In genomic region chr7:143434660-143435059, GRCh38 we compare ENCODE assay signal across 13 cellular contexts. TPM values are rescaled to one million over a fixed set of nuclear protein-coding genes. Genes with fewer than 3 reads are reported as not detected.
A peak's percentile ranks its signal among the peaks of the same experiment; 100 is the strongest.
DNase-seq lines count a peak whose midpoint lies in the region; ATAC-seq, FAIRE-seq and TF ChIP-seq lines count a peak whose summit lies in the region.
"Had no signal": no experiment of that assay in that cellular context is flagged by ENCODE, and none has a peak within 500 bp of the region (broad histone marks: within the 10 kb centered on the region; RNA-seq: fewer than 3 reads in every experiment).

No MANE protein-coding gene starts in this region.

- H3K9me3 ChIP-seq in breast epithelium: no peaks in the 10 kb centered on the region
- H3K9me3 ChIP-seq in keratinocyte (ENCODE audit: control insufficient read depth, low read depth, low read length): no peaks in the 10 kb centered on the region
- H3K9me3 ChIP-seq in hepatocyte (ENCODE audit: low read depth): no peaks in the 10 kb centered on the region
- H3K9me3 ChIP-seq: BLaER1 treated with 17β-estradiol and CSF1 and Interleukin-3, amounts not matched to agents 10 nM and 100 nM had no signal

- H3K9me1 ChIP-seq in keratinocyte (ENCODE audit: control insufficient read depth, extremely low read depth, insufficient read depth, low read length): no peaks in the 10 kb centered on the region

- H4K20me1 ChIP-seq in keratinocyte (ENCODE audit: control insufficient read depth, extremely low read depth, insufficient read depth, low read length) (no peaks in the 10 kb centered on the region), hepatocyte (ENCODE audit: insufficient read depth, poor library complexity, severe bottlenecking) (no peaks in the 10 kb centered on the region)
- H4K20me1 ChIP-seq: BLaER1 treated with 17β-estradiol and CSF1 and Interleukin-3, amounts not matched to agents 10 nM and 100 nM had no signal

- H3K4me3 ChIP-seq in breast epithelium: no peak overlapping the region
- H3K4me3 ChIP-seq in keratinocyte (ENCODE audit: control insufficient read depth in 2 of 3, extremely low read depth in 1 of 3, insufficient read depth in 2 of 3, low read depth in 1 of 3, low read length in 3 of 3): peak overlapping the region in 2 of 3 experiments; percentile 16 to 40
- no peak overlapping the region for H3K4me3 ChIP-seq in hepatocyte
- H3K4me3 ChIP-seq: BLaER1 treated with 17β-estradiol and CSF1 and Interleukin-3, amounts not matched to agents 10 nM and 100 nM had no signal

- peak; percentile 93 for FAIRE-seq in keratinocyte (lab: Jason Lieb, UNC)
- FAIRE-seq: kidney had no signal

- H3K9me2 ChIP-seq in hepatocyte (replicated peaks; ENCODE audit: insufficient read depth): no peaks in the 10 kb centered on the region

- no peak for TF ChIP-seq POLR2A in breast epithelium (IDR thresholded peaks at IDR 0.05)

- peak overlapping the region; percentile 46 for H3K9ac ChIP-seq in keratinocyte (ENCODE audit: control insufficient read depth, extremely low read depth, insufficient read depth, low read length)
- H3K9ac ChIP-seq: BLaER1 treated with 17β-estradiol and CSF1 and Interleukin-3, amounts not matched to agents 10 nM and 100 nM had no signal

- H3K79me2 ChIP-seq in keratinocyte (ENCODE audit: control insufficient read depth, insufficient read depth, low read length) (no peaks in the 10 kb centered on the region), hepatocyte (no peaks in the 10 kb centered on the region)

- H3K36me3 ChIP-seq in breast epithelium (no peaks in the 10 kb centered on the region), keratinocyte (ENCODE audit: control insufficient read depth in 2 of 2, extremely low read depth in 1 of 2, insufficient read depth in 2 of 2, low read length in 2 of 2) (no peaks in the 10 kb centered on the region), hepatocyte (replicated peaks; ENCODE audit: insufficient read depth, low read depth) (no peaks in the 10 kb centered on the region)
- H3K36me3 ChIP-seq: BLaER1 treated with 17β-estradiol and CSF1 and Interleukin-3, amounts not matched to agents 10 nM and 100 nM had no signal

- 96% methylated on average over 9 of the region's 9 CpGs for WGBS in hepatocyte (ENCODE audit: low lambda C conversion rate, missing lambda C conversion rate)

- intact Hi-C loops in breast epithelium (cut with DNase I; ENCODE audit: low total_unique reads): no loop called here

- no peak for ATAC-seq in GM18868 (IDR thresholded peaks at IDR 0.05; ENCODE audit: unreplicated experiment)
- no peak for ATAC-seq in omental fat pad (ENCODE audit: low FRiP score)
- ATAC-seq: stimulated activated naive CD8-positive, alpha-beta T cell treated with anti-CD3 and anti-CD28 coated beads, Interleukin-15, amount 100 ng/mL, for 72 hours had no signal

- H3K4me2 ChIP-seq in keratinocyte (ENCODE audit: control insufficient read depth, extremely low read depth, insufficient read depth, low read depth, low read length) (peak overlapping the region; percentile 85), hepatocyte (no peak overlapping the region)
- H3K4me2 ChIP-seq: BLaER1 treated with 17β-estradiol and CSF1 and Interleukin-3, amounts not matched to agents 10 nM and 100 nM had no signal

- DNase-seq in GOT3 (lab: John Stamatoyannopoulos, UW) (peak; percentile 20), breast epithelium (ENCODE audit: low spot score in 2 of 2) (peak; percentile 72 to 80), keratinocyte (ENCODE audit: low read depth, low spot score) (peak; percentile 71), putamen (ENCODE audit: low spot score) (no peak), hepatocyte (ENCODE audit: low spot score) (no peak), omental fat pad (ENCODE audit: low spot score) (no peak)
- DNase-seq: kidney; NCI-H1417 treated with DMSO at 0.1 percent for 48 hours; stimulated activated CD4-positive, alpha-beta T cell treated with anti-CD3 and anti-CD28 coated beads, Interleukin-4, amount 100 ng/mL, for 1 hour; stimulated activated naive CD8-positive, alpha-beta T cell treated with anti-CD3 and anti-CD28 coated beads, Interleukin-15, amount 100 ng/mL, for 72 hours had no signal

- 0 out of 2 replicates have a peak overlapping the region, but pooled peaks have one; percentile 1 for H3K27ac ChIP-seq in 22Rv1
- no peak overlapping the region for H3K27ac ChIP-seq in breast epithelium
- peak overlapping the region; percentile 64 for H3K27ac ChIP-seq in keratinocyte (ENCODE audit: control insufficient read depth, insufficient read depth, low read length)
- H3K27ac ChIP-seq in hepatocyte: no peak overlapping the region
- H3K27ac ChIP-seq: BLaER1 treated with 17β-estradiol and CSF1 and Interleukin-3, amounts not matched to agents 10 nM and 100 nM had no signal

- no peak for TF ChIP-seq CTCF in 22Rv1 (IDR thresholded peaks at IDR 0.05)
- no peak for TF ChIP-seq CTCF in breast epithelium (IDR thresholded peaks at IDR 0.05)
- TF ChIP-seq CTCF in keratinocyte (optimal IDR thresholded peaks at IDR 0.05 in 1 of 3, IDR thresholded peaks at IDR 0.05 in 1 of 3, conservative IDR thresholded peaks at IDR 0.05 in 1 of 3; ENCODE audit: extremely low read depth in 1 of 3, insufficient read depth in 2 of 3, low read length in 3 of 3): no peak
- TF ChIP-seq CTCF in hepatocyte (IDR thresholded peaks at IDR 0.05; ENCODE audit: poor library complexity): no peak
- TF ChIP-seq CTCF in omental fat pad (IDR thresholded peaks at IDR 0.05): no peak

- peak overlapping the region; percentile 70 for H2AFZ ChIP-seq in keratinocyte (ENCODE audit: control insufficient read depth, low read length)
- H2AFZ ChIP-seq in hepatocyte: no peak overlapping the region

- H3K27me3 ChIP-seq in breast epithelium: no peaks in the 10 kb centered on the region
- no peaks in the 10 kb centered on the region for H3K27me3 ChIP-seq in keratinocyte (ENCODE audit: control insufficient read depth, extremely low read depth, insufficient read depth, low read length)
- H3K27me3 ChIP-seq in hepatocyte: no peaks in the 10 kb centered on the region
- H3K27me3 ChIP-seq: BLaER1 treated with 17β-estradiol and CSF1 and Interleukin-3, amounts not matched to agents 10 nM and 100 nM had no signal

- no peaks in the 10 kb centered on the region for H3K4me1 ChIP-seq in breast epithelium
- peaks cover 33% of the 10 kb centered on the region for H3K4me1 ChIP-seq in keratinocyte (ENCODE audit: control insufficient read depth, extremely low read depth, insufficient read depth, low read length)
- no peaks in the 10 kb centered on the region for H3K4me1 ChIP-seq in hepatocyte (ENCODE audit: insufficient read depth)

- dilution Hi-C loops in keratinocyte (cut with MboI; ENCODE audit: extremely low pct_ligation_motif_present, low sequenced_read_pairs): no loop called here

RNA-seq across cellular contexts. Expression of gene TAS2R60, which starts 8.6 kb away (rescaled TPM):
- 1 to 10 TPM in 1 of 3 donors, not detected in 2; 1.6 TPM for total RNA-seq in breast epithelium
- polyA plus RNA-seq in keratinocyte: 0.08 to 0.20 TPM (median 0.17 TPM) in 3 replicates
- polyA plus RNA-seq in keratinocyte (2011; ENCODE audit: low read depth): not detected
- polyA plus RNA-seq in keratinocyte (2011; cell fraction: cytosol; rRNA removed): not detected in 2 replicates
- 0.27 and 0.56 TPM in 2 replicates for polyA plus RNA-seq in keratinocyte (2011; cell fraction: nucleus; rRNA removed)
- 0.18 TPM in 1 of 2 replicates, not detected in the other for polyA plus RNA-seq in keratinocyte (2012; ENCODE audit: low replicate concordance)
- 0.63 to 2.3 TPM in 2 of 3 replicates, not detected in the other for polyA minus RNA-seq in keratinocyte
- not detected for polyA minus RNA-seq in keratinocyte (2011; cell fraction: cytosol; rRNA and poly(A)+ RNA removed)
- polyA minus RNA-seq in keratinocyte (2011; cell fraction: nucleus; rRNA and poly(A)+ RNA removed): 1.4 and 3.3 TPM in 2 replicates
- not detected in 2 replicates for total RNA-seq in hepatocyte
- polyA plus RNA-seq in hepatocyte: not detected in 2 replicates
- total RNA-seq in omental fat pad: not detected
- total RNA-seq: kidney had no signal

RNA-seq across cellular contexts. Expression of gene EPHA1, which starts 26.0 kb away (rescaled TPM):
- total RNA-seq in breast epithelium (10 to 100 TPM in 2 of 3 donors, not detected in 1; 11.8 to 15.4 TPM), hepatocyte (34.2 and 39.4 TPM in 2 replicates), omental fat pad (under 1 TPM in 2 of 4 donors, not detected in 2; 0.13 to 0.46 TPM)
- polyA plus RNA-seq in keratinocyte (24.6 to 37.1 TPM (median 31.9 TPM) in 3 replicates), hepatocyte (36.7 and 42.9 TPM in 2 replicates)
- 20.1 TPM for polyA plus RNA-seq in keratinocyte (2011; ENCODE audit: low read depth)
- 9.5 and 11.8 TPM in 2 replicates for polyA plus RNA-seq in keratinocyte (2011; cell fraction: cytosol; rRNA removed)
- 51.7 and 60.6 TPM in 2 replicates for polyA plus RNA-seq in keratinocyte (2011; cell fraction: nucleus; rRNA removed)
- polyA plus RNA-seq in keratinocyte (2012; ENCODE audit: low replicate concordance): 23.0 and 34.4 TPM in 2 replicates
- polyA minus RNA-seq in keratinocyte: 44.3 to 50.0 TPM (median 49.9 TPM) in 3 replicates
- polyA minus RNA-seq in keratinocyte (2011; cell fraction: cytosol; rRNA and poly(A)+ RNA removed): 21.5 TPM
- polyA minus RNA-seq in keratinocyte (2011; cell fraction: nucleus; rRNA and poly(A)+ RNA removed): 40.5 and 44.2 TPM in 2 replicates

RNA-seq across cellular contexts. Expression of gene TAS2R41, which starts 43.0 kb away (rescaled TPM):
- total RNA-seq in breast epithelium: 1 to 10 TPM in 1 of 3 donors, under 1 TPM in 1, not detected in 1; 0.66 to 1.3 TPM
- not detected in 3 replicates for polyA plus RNA-seq in keratinocyte
- polyA plus RNA-seq in keratinocyte (2011; ENCODE audit: low read depth): not detected
- not detected in 2 replicates for polyA plus RNA-seq in keratinocyte (2011; cell fraction: cytosol; rRNA removed)
- polyA plus RNA-seq in keratinocyte (2011; cell fraction: nucleus; rRNA removed): 0.27 and 0.45 TPM in 2 replicates
- polyA plus RNA-seq in keratinocyte (2012; ENCODE audit: low replicate concordance): not detected in 2 replicates
- polyA minus RNA-seq in keratinocyte: 1.0 to 1.2 TPM in 2 of 3 replicates, not detected in the other
- not detected for polyA minus RNA-seq in keratinocyte (2011; cell fraction: cytosol; rRNA and poly(A)+ RNA removed)
- 0.84 and 1.9 TPM in 2 replicates for polyA minus RNA-seq in keratinocyte (2011; cell fraction: nucleus; rRNA and poly(A)+ RNA removed)
- total RNA-seq in hepatocyte: not detected in 2 replicates
- polyA plus RNA-seq in hepatocyte: not detected in 2 replicates
- not detected for total RNA-seq in omental fat pad
- total RNA-seq: kidney had no signal

RNA-seq across cellular contexts. Expression of gene ZYX, which starts 53.5 kb away (rescaled TPM):
- total RNA-seq in breast epithelium (10 to 100 TPM; 60.2 to 61.0 (median 60.4) TPM), hepatocyte (25.0 and 31.8 TPM in 2 replicates), omental fat pad (100 to 1,000 TPM in 1 of 4 donors, 10 to 100 TPM in 3; 48.2 to 138 (median 62.8) TPM)
- polyA plus RNA-seq in keratinocyte (17.6 to 77.8 TPM (median 22.5 TPM) in 3 replicates), hepatocyte (187 and 202 TPM in 2 replicates)
- polyA plus RNA-seq in keratinocyte (2011; ENCODE audit: low read depth): 43.5 TPM
- polyA plus RNA-seq in keratinocyte (2011; cell fraction: cytosol; rRNA removed): 58.1 and 116 TPM in 2 replicates
- polyA plus RNA-seq in keratinocyte (2011; cell fraction: nucleus; rRNA removed): 102 and 140 TPM in 2 replicates
- polyA plus RNA-seq in keratinocyte (2012; ENCODE audit: low replicate concordance): 129 and 217 TPM in 2 replicates
- polyA minus RNA-seq in keratinocyte: 42.3 to 427 TPM (median 56.3 TPM) in 3 replicates
- 202 TPM for polyA minus RNA-seq in keratinocyte (2011; cell fraction: cytosol; rRNA and poly(A)+ RNA removed)
- 53.6 and 67.5 TPM in 2 replicates for polyA minus RNA-seq in keratinocyte (2011; cell fraction: nucleus; rRNA and poly(A)+ RNA removed)

Comparison
In these comparisons a context has a peak if more than half of its experiments do, and no peak if none do; other contexts are left out.
1. H3K27ac ChIP-seq: peak in 22Rv1 (single experiment) and keratinocyte (single experiment); none in breast epithelium (0 of 2) and hepatocyte (single experiment).
2. DNase-seq: peak in GOT3 (single experiment), breast epithelium (2 of 2) and keratinocyte (single experiment); none in putamen (single experiment), hepatocyte (single experiment) and omental fat pad (single experiment).
3. H3K4me3 ChIP-seq: peak in keratinocyte (2 of 3); none in breast epithelium (0 of 3) and hepatocyte (single experiment).